14 cellular contexts compared by ENCODE assay signal in the genomic region with DNA sequence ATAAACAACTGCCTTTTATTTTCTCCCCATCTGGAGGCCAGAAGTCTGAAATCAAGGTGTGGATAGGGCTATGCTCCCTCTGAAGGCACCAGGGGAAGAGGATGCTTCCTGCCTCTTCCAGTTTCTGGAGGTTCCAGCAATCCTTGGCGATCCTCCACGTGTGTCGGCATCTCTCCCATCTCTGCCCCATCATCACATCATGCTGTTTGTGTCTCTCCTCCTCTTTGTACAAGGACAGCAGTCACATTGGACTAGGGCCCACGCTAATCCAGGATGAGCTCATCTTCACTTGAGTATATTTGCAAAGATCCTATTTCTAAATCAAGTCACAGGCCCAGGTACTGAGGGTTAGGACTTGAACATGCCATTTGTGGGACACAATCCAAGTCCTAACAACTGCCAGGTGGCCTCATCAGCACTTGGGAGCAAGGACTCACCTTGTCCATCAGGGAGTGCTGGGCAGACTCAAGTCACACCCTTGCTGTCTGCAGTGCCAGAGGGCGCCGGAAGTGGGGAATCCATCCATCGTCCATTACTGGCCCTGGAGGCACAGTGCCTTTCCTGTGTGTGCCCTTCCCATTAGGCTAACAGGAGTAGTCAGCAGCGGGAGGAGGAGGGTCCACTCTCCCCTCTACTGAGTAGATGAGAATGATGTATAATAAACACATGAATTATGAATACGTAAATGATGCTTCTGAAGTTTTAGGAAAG.
"Had no signal": no experiment of that assay in that cellular context is flagged by ENCODE, and none has a peak within 500 bp of the region (broad histone marks: within the 10 kb centered on the region; RNA-seq: fewer than 3 reads in every experiment).

No MANE protein-coding gene starts in this region.

- H3K27me3 Mint-ChIP-seq: progenitor cell of endocrine pancreas, type B pancreatic cell had no signal

- H3K27ac ChIP-seq: cardiac muscle cell, coronary artery, stomach, thyroid gland had no signal

- H3K36me3 Mint-ChIP-seq: natural killer cell, type B pancreatic cell had no signal

- H3K4me1 ChIP-seq: stomach, thyroid gland had no signal

- H3K4me3 Mint-ChIP-seq: natural killer cell, type B pancreatic cell had no signal

- DNase-seq: effector CD8-positive, alpha-beta T cell; mammary epithelial cell; natural killer cell; right cardiac atrium; small intestine; stimulated activated CD4-positive, alpha-beta T cell treated with anti-CD3 and anti-CD28 coated beads, Interleukin-12 subunit alpha, Interleukin-12 subunit beta, amount 100 ng/mL, for 4 hours; stimulated activated naive CD4-positive, alpha-beta T cell; stomach; substantia nigra; thyroid gland had no signal

- H3K27me3 ChIP-seq: cardiac muscle cell, thyroid gland had no signal

- H3K27ac Mint-ChIP-seq: natural killer cell, progenitor cell of endocrine pancreas, type B pancreatic cell had no signal

- H3K4me1 Mint-ChIP-seq: natural killer cell had no signal

- H3K36me3 ChIP-seq: cardiac muscle cell, stomach, thyroid gland had no signal

- H3K9me3 ChIP-seq: stomach, thyroid gland had no signal

- H3K4me3 ChIP-seq: cardiac muscle cell, coronary artery, stomach, thyroid gland had no signal

- H3K9me3 Mint-ChIP-seq: natural killer cell, type B pancreatic cell had no signal
